Comparison of ENCODE assay signal across 1 cellular context in genomic region chr11:66078949-66079348, GRCh38.
A peak's percentile ranks its signal among the peaks of the same experiment; 100 is the strongest.
TF ChIP-seq lines count a peak whose summit lies in the region.

No MANE protein-coding gene starts in this region.

TF ChIP-seq in A549, 52 proteins besides CTCF, POLR2A, EP300 and RAD21:
- TF ChIP-seq MAFK (IDR thresholded peaks at IDR 0.05; ENCODE audit: partially characterized antibody), result peak; percentile 51
